In the genomic region with DNA sequence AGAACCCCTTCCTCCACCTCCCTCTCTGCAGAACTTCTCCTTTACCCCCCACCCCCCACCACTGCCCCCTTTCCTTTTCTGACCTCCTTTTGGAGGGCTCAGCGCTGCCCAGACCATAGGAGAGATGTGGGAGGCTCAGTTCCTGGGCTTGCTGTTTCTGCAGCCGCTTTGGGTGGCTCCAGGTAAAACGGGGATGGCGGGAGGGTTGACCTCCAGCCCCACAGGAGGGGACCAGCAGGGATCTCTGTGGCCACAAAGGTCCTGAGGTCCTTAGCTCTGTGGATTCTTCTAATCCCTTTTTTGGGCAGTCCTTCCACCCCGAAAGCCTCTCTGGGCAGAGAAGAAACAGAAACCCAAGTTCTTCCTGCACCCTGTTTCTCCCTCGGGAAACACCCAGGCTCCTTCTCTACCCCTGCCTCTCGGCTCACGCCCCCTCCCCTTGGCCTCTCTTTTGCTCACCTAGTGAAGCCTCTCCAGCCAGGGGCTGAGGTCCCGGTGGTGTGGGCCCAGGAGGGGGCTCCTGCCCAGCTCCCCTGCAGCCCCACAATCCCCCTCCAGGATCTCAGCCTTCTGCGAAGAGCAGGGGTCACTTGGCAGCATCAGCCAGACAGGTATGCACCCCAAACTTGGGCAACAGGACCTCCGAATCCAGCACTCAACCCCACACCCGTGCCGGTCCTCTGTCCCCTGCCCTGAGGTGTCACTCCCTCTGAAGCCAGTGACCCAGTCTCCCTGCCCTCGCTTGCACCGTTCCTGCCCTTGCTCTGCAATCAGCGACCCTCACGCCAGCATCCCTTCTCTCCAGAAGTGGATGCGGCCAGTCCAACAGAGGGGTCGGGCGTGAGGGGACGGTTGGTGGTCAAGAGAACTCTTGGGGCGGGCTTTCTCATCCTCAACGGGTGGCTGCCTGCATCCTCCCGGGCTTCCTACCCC, we compare ENCODE assay signal across 1 cellular context.
TF ChIP-seq lines count a peak whose summit lies in the region.

No MANE protein-coding gene starts in this region.

TF ChIP-seq in K562, 482 proteins besides CTCF, POLR2A, EP300 and RAD21:
- TF ChIP-seq POLR2G (IDR thresholded peaks at IDR 0.05; ENCODE audit: low read depth, low read length) (0 out of 2 replicates have a peak, but pooled peaks have one; percentile 21), SPI1 (IDR thresholded peaks at IDR 0.05; ENCODE audit: borderline replicate concordance, low read depth, low read length) (no peak)
TF ChIP-seq in K562: peak in this region for 1.
